Comparison of ENCODE assay signal across 8 cellular contexts in genomic region chr10:86899670-86900276, GRCh38. TPM values are rescaled to one million over a fixed set of nuclear protein-coding genes. Genes with fewer than 3 reads are reported as not detected.
DNase-seq lines count a peak whose midpoint lies in the region; ATAC-seq lines count a peak whose summit lies in the region.

No MANE protein-coding gene starts in this region.

- H3K4me3 ChIP-seq in neuronal stem cell (ENCODE audit: low read length in 2 of 2): no peak overlapping the region

- H3K18ac ChIP-seq in neuronal stem cell (ENCODE audit: low read length): no peak overlapping the region

- H3K27me3 Mint-ChIP-seq in activated T-cell treated with anti-CD3 and anti-CD28 coated beads, Interleukin-2, amount 50 U/mL, for 4 hours (ENCODE audit: low read depth): no peaks in the 10 kb centered on the region
- no peaks in the 10 kb centered on the region for H3K27me3 Mint-ChIP-seq in activated T-helper 2 cell treated with anti-CD3 and anti-CD28 coated beads, Interferon-gamma antibody, Interleukin-2, Interleukin-4, amounts not matched to agents 10 μg/mL and 5 μg/mL and 100 μg/mL, durations not matched to agents 14 hours and 24 hours and 36 hours (ENCODE audit: low read depth)

- H3K27ac ChIP-seq in neuronal stem cell (replicated peaks; ENCODE audit: low read length): no peak overlapping the region

- H3K4ac ChIP-seq in neuronal stem cell (ENCODE audit: low read length): no peak overlapping the region

- no peaks in the 10 kb centered on the region for H3K79me1 ChIP-seq in neuronal stem cell (ENCODE audit: low read depth, low read length)

- H2AK5ac ChIP-seq in neuronal stem cell (ENCODE audit: low read depth, low read length): no peak overlapping the region

- ATAC-seq in GM21447 (IDR thresholded peaks at IDR 0.05; ENCODE audit: unreplicated experiment): peak; percentile 69
- ATAC-seq in activated T-cell treated with anti-CD3 and anti-CD28 coated beads, Interleukin-2, amount 50 U/mL, for 4 hours: no peak
- no peak for ATAC-seq in HG02763 (IDR thresholded peaks at IDR 0.05; ENCODE audit: unreplicated experiment)

- H2BK15ac ChIP-seq in neuronal stem cell (ENCODE audit: low read length): no peak overlapping the region

- no peaks in the 10 kb centered on the region for H3K9me3 Mint-ChIP-seq in activated T-cell treated with anti-CD3 and anti-CD28 coated beads, Interleukin-2, amount 50 U/mL, for 4 hours
- no peaks in the 10 kb centered on the region for H3K9me3 Mint-ChIP-seq in activated T-helper 2 cell treated with anti-CD3 and anti-CD28 coated beads, Interferon-gamma antibody, Interleukin-2, Interleukin-4, amounts not matched to agents 10 μg/mL and 5 μg/mL and 100 μg/mL, durations not matched to agents 14 hours and 24 hours and 36 hours

- H3K4me3 Mint-ChIP-seq in activated T-cell treated with anti-CD3 and anti-CD28 coated beads, Interleukin-2, amount 50 U/mL, for 4 hours: no peak overlapping the region
- no peak overlapping the region for H3K4me3 Mint-ChIP-seq in activated T-helper 2 cell treated with anti-CD3 and anti-CD28 coated beads, Interferon-gamma antibody, Interleukin-2, Interleukin-4, amounts not matched to agents 10 μg/mL and 5 μg/mL and 100 μg/mL, durations not matched to agents 14 hours and 24 hours and 36 hours (ENCODE audit: low read depth)

- H4K91ac ChIP-seq in neuronal stem cell (ENCODE audit: low read depth, low read length, poor library complexity): no peak overlapping the region

- H2BK5ac ChIP-seq in neuronal stem cell (ENCODE audit: low read length): no peak overlapping the region

- DNase-seq in CD1c-positive myeloid dendritic cell (ENCODE audit: extremely low spot score) (peak; percentile 55), NCI-H460 (ENCODE audit: extremely low read depth, low read depth) (peak; percentile 53), foreskin melanocyte (peak; percentile 43), neuronal stem cell (ENCODE audit: low spot score) (peak; percentile 54)
- DNase-seq in activated T-cell treated with anti-CD3 and anti-CD28 coated beads, Interleukin-2, amount 50 U/mL, for 4 hours: peak; percentile 14
- no peak for DNase-seq in activated T-helper 2 cell treated with anti-CD3 and anti-CD28 coated beads, Interferon-gamma antibody, Interleukin-2, Interleukin-4, amounts not matched to agents 10 μg/mL and 5 μg/mL and 100 μg/mL, durations not matched to agents 14 hours and 24 hours and 36 hours (ENCODE audit: low spot score)

- H2AFZ ChIP-seq in neuronal stem cell (ENCODE audit: low read length): no peak overlapping the region

- no peak overlapping the region for H3K4me2 ChIP-seq in neuronal stem cell (ENCODE audit: insufficient read depth, low read length, poor library complexity, severe bottlenecking)

- H3K9ac ChIP-seq in neuronal stem cell (ENCODE audit: low read depth, low read length, poor library complexity): no peak overlapping the region

- no peak overlapping the region for H3K14ac ChIP-seq in neuronal stem cell (ENCODE audit: low read length)

- H3K36me3 Mint-ChIP-seq in activated T-cell treated with anti-CD3 and anti-CD28 coated beads, Interleukin-2, amount 50 U/mL, for 4 hours (ENCODE audit: insufficient read depth): peaks cover 5% of the 10 kb centered on the region
- H3K36me3 Mint-ChIP-seq in activated T-helper 2 cell treated with anti-CD3 and anti-CD28 coated beads, Interferon-gamma antibody, Interleukin-2, Interleukin-4, amounts not matched to agents 10 μg/mL and 5 μg/mL and 100 μg/mL, durations not matched to agents 14 hours and 24 hours and 36 hours (ENCODE audit: low read depth): peaks cover 3% of the 10 kb centered on the region

- H3K4me1 ChIP-seq in neuronal stem cell (ENCODE audit: control insufficient read depth in 2 of 2, insufficient read depth in 1 of 2, low read depth in 1 of 2, low read length in 2 of 2): peaks cover 3 to 6% of the 10 kb centered on the region in 2 donors

- H4K8ac ChIP-seq in neuronal stem cell (ENCODE audit: low read depth, low read length): no peak overlapping the region

- no peaks in the 10 kb centered on the region for H3K4me1 Mint-ChIP-seq in activated T-cell treated with anti-CD3 and anti-CD28 coated beads, Interleukin-2, amount 50 U/mL, for 4 hours (ENCODE audit: low read depth)
- H3K4me1 Mint-ChIP-seq in activated T-helper 2 cell treated with anti-CD3 and anti-CD28 coated beads, Interferon-gamma antibody, Interleukin-2, Interleukin-4, amounts not matched to agents 10 μg/mL and 5 μg/mL and 100 μg/mL, durations not matched to agents 14 hours and 24 hours and 36 hours (ENCODE audit: low read depth): peaks cover 2% of the 10 kb centered on the region

- peaks cover 14 to 66% of the 10 kb centered on the region in 2 donors for H3K36me3 ChIP-seq in neuronal stem cell (replicated peaks in 1 of 2; ENCODE audit: control insufficient read depth in 2 of 2, insufficient read depth in 2 of 2, low read length in 2 of 2)

- H3K27me3 ChIP-seq in neuronal stem cell (ENCODE audit: control insufficient read depth in 3 of 3, insufficient read depth in 3 of 3, low read depth in 1 of 3, low read length in 3 of 3): no peaks in the 10 kb centered on the region

- no CpG with 5 or more reads among the region's 9 CpGs for WGBS in neuronal stem cell (ENCODE audit: extremely low coverage in 2 of 2, insufficient read length in 2 of 2, insufficient replicate concordance in 1 of 2), 2 donors

- H2BK120ac ChIP-seq in neuronal stem cell (ENCODE audit: low read depth, low read length): no peak overlapping the region

- intact Hi-C loops in activated T-helper 2 cell treated with anti-CD3 and anti-CD28 coated beads, Interferon-gamma antibody, Interleukin-2, Interleukin-4, amounts not matched to agents 10 μg/mL and 5 μg/mL and 100 μg/mL, durations not matched to agents 14 hours and 24 hours and 36 hours (cut with micrococcal nuclease): loop anchor here (1.0 kb wide), 1 partner anchor 211 kb away; no protein-coding TSS in a partner anchor

- no peak overlapping the region for H2BK12ac ChIP-seq in neuronal stem cell (ENCODE audit: low read length)

- no peak overlapping the region for H3K27ac Mint-ChIP-seq in activated T-helper 2 cell treated with anti-CD3 and anti-CD28 coated beads, Interferon-gamma antibody, Interleukin-2, Interleukin-4, amounts not matched to agents 10 μg/mL and 5 μg/mL and 100 μg/mL, durations not matched to agents 14 hours and 24 hours and 36 hours

- H3K23ac ChIP-seq in neuronal stem cell (ENCODE audit: low read depth, low read length, poor library complexity): no peak overlapping the region

- H3K9me3 ChIP-seq in neuronal stem cell (replicated peaks in 1 of 2; ENCODE audit: control insufficient read depth in 2 of 2, insufficient read depth in 1 of 2, low read depth in 1 of 2, low read length in 2 of 2): no peaks in the 10 kb centered on the region

RNA-seq across cellular contexts. Expression of gene MMRN2, which starts 57.6 kb away (rescaled TPM):
- 0.37 and 0.40 TPM in 2 replicates for total RNA-seq in NCI-H460 (2014; rRNA removed; shearing (Covaris generic))
- 1.0 and 1.4 TPM in 2 replicates for polyA plus RNA-seq in NCI-H460 (2014; cell fraction: nucleus; rRNA removed)
- under 1 TPM in 1 of 3 donors, not detected in 2; 0.18 TPM for total RNA-seq in activated T-cell treated with anti-CD3 and anti-CD28 coated beads, Interleukin-2, amount 50 U/mL, for 4 hours
- 0.52 TPM for polyA plus RNA-seq in neuronal stem cell (2013, experiment 1 of 2)
- polyA plus RNA-seq in neuronal stem cell (2013, experiment 2 of 2): 0.40 TPM
- not detected in 2 replicates for total RNA-seq in activated T-helper 2 cell treated with anti-CD3 and anti-CD28 coated beads, Interferon-gamma antibody, Interleukin-2, Interleukin-4, amounts not matched to agents 10 μg/mL and 5 μg/mL and 100 μg/mL, durations not matched to agents 14 hours and 24 hours and 36 hours

RNA-seq across cellular contexts. Expression of gene SNCG, which starts 58.6 kb away (rescaled TPM):
- total RNA-seq in NCI-H460 (2014; rRNA removed; shearing (Covaris generic)): 14.6 and 18.9 TPM in 2 replicates
- 29.0 and 32.5 TPM in 2 replicates for polyA plus RNA-seq in NCI-H460 (2014; cell fraction: nucleus; rRNA removed)
- under 1 TPM in 1 of 3 donors, not detected in 2; 0.63 TPM for total RNA-seq in activated T-cell treated with anti-CD3 and anti-CD28 coated beads, Interleukin-2, amount 50 U/mL, for 4 hours
- polyA plus RNA-seq in neuronal stem cell (2013, experiment 1 of 2): 0.21 TPM
- 0.29 TPM for polyA plus RNA-seq in neuronal stem cell (2013, experiment 2 of 2)
- not detected in 2 replicates for total RNA-seq in activated T-helper 2 cell treated with anti-CD3 and anti-CD28 coated beads, Interferon-gamma antibody, Interleukin-2, Interleukin-4, amounts not matched to agents 10 μg/mL and 5 μg/mL and 100 μg/mL, durations not matched to agents 14 hours and 24 hours and 36 hours
